Comparison of ENCODE assay signal across 31 cellular contexts in genomic region chr6:40352006-40352405, GRCh38.
A peak's percentile ranks its signal among the peaks of the same experiment; 100 is the strongest.
DNase-seq lines count a peak whose midpoint lies in the region; ATAC-seq, FAIRE-seq and TF ChIP-seq lines count a peak whose summit lies in the region.
"Had no signal": no experiment of that assay in that cellular context is flagged by ENCODE, and none has a peak within 500 bp of the region (broad histone marks: within the 10 kb centered on the region; RNA-seq: fewer than 3 reads in every experiment).

No MANE protein-coding gene starts in this region.

- H3K4me3 ChIP-seq in HCT116 (replicated peaks in 1 of 2; ENCODE audit: low read depth in 1 of 2, low read length in 2 of 2) (no peak overlapping the region), bronchial epithelial cell (ENCODE audit: low read depth, low read length) (no peak overlapping the region), smooth muscle cell (no peak overlapping the region)
- H3K4me3 ChIP-seq: neural progenitor cell, tibial nerve had no signal

- H3F3A ChIP-seq in smooth muscle cell (ENCODE audit: low read depth): no peaks in the 10 kb centered on the region

- H3K27me3 ChIP-seq in HCT116 (ENCODE audit: insufficient read depth, low read length) (no peaks in the 10 kb centered on the region), bronchial epithelial cell (ENCODE audit: control insufficient read depth, insufficient read depth, low read length) (no peaks in the 10 kb centered on the region), smooth muscle cell (ENCODE audit: low read depth) (no peaks in the 10 kb centered on the region)
- H3K27me3 ChIP-seq: neural progenitor cell had no signal

- RAD21 ChIA-PET in HCT116 (lab: Charles Lee; ENCODE audit: low non-redundant PET in 1 of 2, low total read pairs in 2 of 2, uncharacterized antibody in 2 of 2, unreplicated experiment in 2 of 2): no interaction called here

- H3K79me2 ChIP-seq in HCT116 (ENCODE audit: insufficient read depth, low read length) (no peaks in the 10 kb centered on the region), smooth muscle cell (ENCODE audit: low read depth) (no peaks in the 10 kb centered on the region)

- no peak overlapping the region for H3K27ac ChIP-seq in HCT116 (ENCODE audit: low read depth, low read length)
- peak overlapping the region; percentile 4 for H3K27ac ChIP-seq in smooth muscle cell (ENCODE audit: low read depth)
- H3K27ac ChIP-seq: neural progenitor cell, tibial nerve had no signal

- H3K4me1 ChIP-seq in HCT116 (ENCODE audit: control insufficient read depth in 1 of 2, insufficient read depth in 2 of 2, low read length in 2 of 2) (peaks cover 0 to 23% of the 10 kb centered on the region in 2 experiments; a peak in 2 of 4 replicates), smooth muscle cell (ENCODE audit: low read depth) (peaks cover 18% of the 10 kb centered on the region)

- H3K27me3 Mint-ChIP-seq in natural killer cell (ENCODE audit: low read depth in 2 of 2): no peaks in the 10 kb centered on the region
- H3K27me3 Mint-ChIP-seq: activated CD4-positive, alpha-beta memory T cell treated with anti-CD3 and anti-CD28 coated beads, Interleukin-2, amount 10 ng/mL, durations not matched to agents 7 days and 5 days; activated naive CD8-positive, alpha-beta T cell; stimulated activated naive CD8-positive, alpha-beta T cell treated with anti-CD3 and anti-CD28 coated beads, Interleukin-15, Interleukin-2, amounts not matched to agents 100 ng/mL and 50 ng/mL, for 24 hours had no signal

- no peak for TF ChIP-seq RAD21 in HCT116 (IDR thresholded peaks at IDR 0.05; ENCODE audit: low read depth)

- CTCF ChIA-PET in HCT116 (lab: Charles Lee): no interaction called here

- H3K36me3 ChIP-seq in HCT116 (ENCODE audit: control insufficient read depth in 1 of 2, insufficient read depth in 2 of 2, low read length in 2 of 2) (no peaks in the 10 kb centered on the region), bronchial epithelial cell (ENCODE audit: control insufficient read depth, insufficient read depth, low read length) (no peaks in the 10 kb centered on the region), smooth muscle cell (ENCODE audit: low read depth) (no peaks in the 10 kb centered on the region)
- H3K36me3 ChIP-seq: neural progenitor cell, tibial nerve had no signal

- TF ChIP-seq CTCF in HCT116 (IDR thresholded peaks at IDR 0.05 in 2 of 3, conservative IDR thresholded peaks at IDR 0.05 in 1 of 3; ENCODE audit: borderline replicate concordance in 1 of 3, insufficient read depth in 1 of 3, low read depth in 2 of 3, low read length in 2 of 3) (no peak), bronchial epithelial cell (IDR thresholded peaks at IDR 0.05; ENCODE audit: insufficient read depth, low read length, severe bottlenecking) (no peak), smooth muscle cell (IDR thresholded peaks at IDR 0.05; ENCODE audit: borderline replicate concordance, insufficient read depth, poor library complexity, severe bottlenecking) (no peak), natural killer cell (IDR thresholded peaks at IDR 0.05) (no peak)

- peak; percentile 58 for FAIRE-seq in bronchial epithelial cell (lab: Jason Lieb, UNC)
- FAIRE-seq: GM19239, H54, kidney had no signal

- H3K36me3 Mint-ChIP-seq in natural killer cell: no peaks in the 10 kb centered on the region
- H3K36me3 Mint-ChIP-seq: activated naive CD8-positive, alpha-beta T cell; neural progenitor cell had no signal

- H3K4me3 Mint-ChIP-seq in natural killer cell: no peak overlapping the region
- H3K4me3 Mint-ChIP-seq: activated CD4-positive, alpha-beta memory T cell treated with anti-CD3 and anti-CD28 coated beads, Interleukin-2, amount 10 ng/mL, durations not matched to agents 7 days and 5 days; activated naive CD8-positive, alpha-beta T cell; neural progenitor cell; stimulated activated naive CD8-positive, alpha-beta T cell treated with anti-CD3 and anti-CD28 coated beads, Interleukin-15, Interleukin-2, amounts not matched to agents 100 ng/mL and 50 ng/mL, for 24 hours; T-helper 17 cell had no signal

- no peak for TF ChIP-seq POLR2A in HCT116 (IDR thresholded peaks at IDR 0.05; ENCODE audit: borderline replicate concordance, extremely low read depth, insufficient read depth, insufficient read length)

- intact Hi-C loops in HCT116 (cut with micrococcal nuclease): no loop called here
- intact Hi-C loops in natural killer cell (cut with micrococcal nuclease): no loop called here

- no peak overlapping the region; the same call in 1 of the 2 replicates for H3K4me2 ChIP-seq in HCT116 (ENCODE audit: low read length)
- no peak overlapping the region for H3K4me2 ChIP-seq in smooth muscle cell
- H3K4me2 ChIP-seq: neural progenitor cell had no signal

- H3K9me2 ChIP-seq in HCT116 (ENCODE audit: insufficient read depth): no peaks in the 10 kb centered on the region

- 50% methylated on average over 1 of the region's 1 CpG for WGBS in smooth muscle cell (ENCODE audit: low lambda C conversion rate)

- H2AFZ ChIP-seq in HCT116 (ENCODE audit: low read depth, low read length, poor library complexity, severe bottlenecking) (no peak overlapping the region), smooth muscle cell (ENCODE audit: low read depth) (no peak overlapping the region)
- H2AFZ ChIP-seq: neural progenitor cell had no signal

- ATAC-seq in HCT116 (peak; percentile 25; the same call in 1 of the 2 replicates), HG03196 (IDR thresholded peaks at IDR 0.05; ENCODE audit: unreplicated experiment) (no peak), natural killer cell (no peak)
- ATAC-seq: T-helper 17 cell had no signal

- H3K9me3 Mint-ChIP-seq in natural killer cell: no peaks in the 10 kb centered on the region
- H3K9me3 Mint-ChIP-seq: activated CD4-positive, alpha-beta memory T cell treated with anti-CD3 and anti-CD28 coated beads, Interleukin-2, amount 10 ng/mL, durations not matched to agents 7 days and 5 days; neural progenitor cell; stimulated activated naive CD8-positive, alpha-beta T cell treated with anti-CD3 and anti-CD28 coated beads, Interleukin-15, Interleukin-2, amounts not matched to agents 100 ng/mL and 50 ng/mL, for 24 hours had no signal

- no peaks in the 10 kb centered on the region for H4K20me1 ChIP-seq in HCT116 (ENCODE audit: insufficient read depth)
- no peaks in the 10 kb centered on the region for H4K20me1 ChIP-seq in smooth muscle cell (ENCODE audit: low read depth)

- H3K9me3 ChIP-seq in HCT116 (ENCODE audit: control insufficient read depth in 1 of 2, insufficient read depth in 1 of 2, low read depth in 1 of 2, low read length in 2 of 2) (no peaks in the 10 kb centered on the region), smooth muscle cell (replicated peaks; ENCODE audit: low read depth) (no peaks in the 10 kb centered on the region)
- H3K9me3 ChIP-seq: tibial nerve had no signal

- no peak overlapping the region for H3K27ac Mint-ChIP-seq in natural killer cell
- H3K27ac Mint-ChIP-seq: activated CD4-positive, alpha-beta memory T cell treated with anti-CD3 and anti-CD28 coated beads, Interleukin-2, amount 10 ng/mL, durations not matched to agents 7 days and 5 days; activated naive CD8-positive, alpha-beta T cell; neural progenitor cell; stimulated activated naive CD8-positive, alpha-beta T cell treated with anti-CD3 and anti-CD28 coated beads, Interleukin-15, Interleukin-2, amounts not matched to agents 100 ng/mL and 50 ng/mL, for 24 hours; T-helper 17 cell had no signal

- POLR2A ChIA-PET in HCT116 (lab: Charles Lee): no interaction called here

- peaks cover 12 to 15% of the 10 kb centered on the region in 2 donors for H3K4me1 Mint-ChIP-seq in natural killer cell
- H3K4me1 Mint-ChIP-seq: T-helper 17 cell had no signal

- no TSS peak for BruUV-seq in HCT116 (replicated peaks; lab: Mats Ljungman, UMichigan)

- no peak for DNase-seq in HCT116 (ENCODE audit: low read depth, low spot score)
- DNase-seq in bronchial epithelial cell (ENCODE audit: low read depth): no peak
- peak; percentile 43 for DNase-seq in kidney glomerular epithelial cell (lab: John Stamatoyannopoulos, UW)
- no peak for DNase-seq in smooth muscle cell (lab: John Stamatoyannopoulos, UW; ENCODE audit: unreplicated experiment)
- no peak for DNase-seq in SKM-1 treated with dmso at 0.1 percent for 144 hours (lab: John Stamatoyannopoulos, UW; ENCODE audit: unreplicated experiment)
- DNase-seq in natural killer cell: no peak
- no peak for DNase-seq in dedifferentiated amniotic fluid mesenchymal stem cell (ENCODE audit: extremely low spot score)
- DNase-seq: ACHN; activated CD4-positive, alpha-beta memory T cell treated with anti-CD3 and anti-CD28 coated beads, Interleukin-2, amount 10 ng/mL, durations not matched to agents 7 days and 5 days; activated CD4-positive, alpha-beta T cell treated with anti-CD3 and anti-CD28 coated beads for 1 hour; activated effector memory CD4-positive, alpha-beta T cell treated with Interleukin-2 at 50 U/mL for 16 hours; activated T-cell treated with anti-CD3 and anti-CD28 coated beads for 4 hours; anterior cingulate cortex; cortex of kidney; DMS153; GF-D8; KBM-7; kidney; mammary epithelial cell; NCI-H1417 treated with DMSO at 0.1 percent for 48 hours; NCI-H2081 treated with DMSO at 0.1 percent for 48 hours; NCI-H226; RPMI8226; T-helper 17 cell had no signal

- H3K9ac ChIP-seq in HCT116 (ENCODE audit: low read length) (no peak overlapping the region), smooth muscle cell (ENCODE audit: low read depth) (no peak overlapping the region)
- H3K9ac ChIP-seq: neural progenitor cell had no signal

TF ChIP-seq in HCT116, 20 proteins besides CTCF, POLR2A, EP300 and RAD21:
- no peak for TF ChIP-seq JUND (IDR thresholded peaks at IDR 0.05)
